In the genomic region with DNA sequence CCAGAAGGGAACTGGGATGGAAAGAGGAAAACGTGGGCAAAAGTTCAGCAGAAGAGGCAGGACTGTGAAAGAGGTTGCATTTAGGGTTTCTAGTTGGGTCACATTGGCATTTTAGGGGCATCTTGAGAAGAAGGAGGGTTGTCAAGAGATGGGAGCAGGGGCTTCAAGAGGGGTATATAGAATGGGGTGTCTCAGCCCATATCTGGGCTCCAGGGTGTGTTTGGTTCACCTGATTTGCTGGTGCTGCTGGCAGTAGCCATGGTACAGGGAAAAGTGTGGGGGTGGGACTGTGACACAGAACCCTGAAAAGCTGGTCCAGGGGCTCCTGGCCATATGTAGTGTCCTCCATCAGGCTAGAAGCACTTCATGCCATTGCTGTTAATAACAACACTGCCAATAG, we compare ENCODE assay signal across 11 cellular contexts. TPM values are rescaled to one million over a fixed set of nuclear protein-coding genes. Genes with fewer than 3 reads are reported as not detected.
DNase-seq lines count a peak whose midpoint lies in the region; ATAC-seq and TF ChIP-seq lines count a peak whose summit lies in the region.
"Had no signal": no experiment of that assay in that cellular context is flagged by ENCODE, and none has a peak within 500 bp of the region (broad histone marks: within the 10 kb centered on the region; RNA-seq: fewer than 3 reads in every experiment).

No MANE protein-coding gene starts in this region.

- H3K27me3 Mint-ChIP-seq in activated T-cell treated with anti-CD3 and anti-CD28 coated beads, Interleukin-2, amount 50 U/mL, for 24 hours = no peaks in the 10 kb centered on the region
- H3K27me3 Mint-ChIP-seq in activated CD4-positive, alpha-beta memory T cell treated with anti-CD3 and anti-CD28 coated beads for 36 hours = no peaks in the 10 kb centered on the region
- H3K27me3 Mint-ChIP-seq in endothelial cell (ENCODE audit: unreplicated experiment) = peaks cover 17% of the 10 kb centered on the region
- no peaks in the 10 kb centered on the region for H3K27me3 Mint-ChIP-seq in stimulated activated naive B cell treated with anti-CD40 and anti-IgM and Interleukin-4, amounts not matched to agents 10 μg/mL and 1 μg/mL and 100 μg/mL, for 72 hours

- TF ChIP-seq CTCF in endothelial cell (IDR thresholded peaks at IDR 0.05; ENCODE audit: unreplicated experiment) (no peak), ovary (IDR thresholded peaks at IDR 0.05) (no peak)

- no peak for TF ChIP-seq POLR2A in ovary (IDR thresholded peaks at IDR 0.05)

- H3K27ac ChIP-seq in ovary = no peak overlapping the region
- H3K27ac ChIP-seq: SJSA1 had no signal

- no peaks in the 10 kb centered on the region for H3K9me3 Mint-ChIP-seq in activated T-cell treated with anti-CD3 and anti-CD28 coated beads, Interleukin-2, amount 50 U/mL, for 24 hours
- H3K9me3 Mint-ChIP-seq in activated CD4-positive, alpha-beta memory T cell treated with anti-CD3 and anti-CD28 coated beads for 36 hours = no peaks in the 10 kb centered on the region
- H3K9me3 Mint-ChIP-seq in endothelial cell (ENCODE audit: unreplicated experiment) = no peaks in the 10 kb centered on the region
- H3K9me3 Mint-ChIP-seq in stimulated activated naive B cell treated with anti-CD40 and anti-IgM and Interleukin-4, amounts not matched to agents 10 μg/mL and 1 μg/mL and 100 μg/mL, for 72 hours = no peaks in the 10 kb centered on the region

- WGBS in ovary, 3 donors = 60 to 70% (median 70%) methylated on average over 1 of the region's 1 CpG

- no peaks in the 10 kb centered on the region for H3K36me3 ChIP-seq in ovary

- H3K27me3 ChIP-seq in ovary = no peaks in the 10 kb centered on the region
- H3K27me3 ChIP-seq: body of pancreas, SJSA1 had no signal

- intact Hi-C loops in activated CD4-positive, alpha-beta memory T cell treated with anti-CD3 and anti-CD28 coated beads for 36 hours (cut with micrococcal nuclease) = no loop called here
- intact Hi-C loops in ovary (cut with DNase I) = no loop called here

- H3K4me3 ChIP-seq in ovary = no peak overlapping the region
- H3K4me3 ChIP-seq: body of pancreas, SJSA1 had no signal

- no peak for ATAC-seq in stimulated activated naive B cell treated with anti-CD40 and anti-IgM and Interleukin-4, amounts not matched to agents 10 μg/mL and 1 μg/mL and 100 μg/mL, for 72 hours (replicated peaks)
- ATAC-seq: body of pancreas had no signal

- H3K4me1 Mint-ChIP-seq in activated T-cell treated with anti-CD3 and anti-CD28 coated beads, Interleukin-2, amount 50 U/mL, for 24 hours (ENCODE audit: low read depth) = peaks cover 31% of the 10 kb centered on the region
- H3K4me1 Mint-ChIP-seq in activated CD4-positive, alpha-beta memory T cell treated with anti-CD3 and anti-CD28 coated beads for 36 hours (ENCODE audit: low read depth) = peaks cover 35% of the 10 kb centered on the region
- peaks cover 8% of the 10 kb centered on the region for H3K4me1 Mint-ChIP-seq in endothelial cell (ENCODE audit: unreplicated experiment)
- H3K4me1 Mint-ChIP-seq in stimulated activated naive B cell treated with anti-CD40 and anti-IgM and Interleukin-4, amounts not matched to agents 10 μg/mL and 1 μg/mL and 100 μg/mL, for 72 hours = peaks cover 26 to 47% of the 10 kb centered on the region in 2 donors

- H3K27ac Mint-ChIP-seq in activated T-cell treated with anti-CD3 and anti-CD28 coated beads, Interleukin-2, amount 50 U/mL, for 24 hours = peak overlapping the region; percentile 91
- H3K27ac Mint-ChIP-seq in activated CD4-positive, alpha-beta memory T cell treated with anti-CD3 and anti-CD28 coated beads for 36 hours = peak overlapping the region; percentile 87
- no peak overlapping the region for H3K27ac Mint-ChIP-seq in endothelial cell (ENCODE audit: unreplicated experiment)
- H3K27ac Mint-ChIP-seq in stimulated activated naive B cell treated with anti-CD40 and anti-IgM and Interleukin-4, amounts not matched to agents 10 μg/mL and 1 μg/mL and 100 μg/mL, for 72 hours = peak overlapping the region; percentile 88

- no peaks in the 10 kb centered on the region for H3K9me3 ChIP-seq in ovary
- H3K9me3 ChIP-seq: body of pancreas, SJSA1 had no signal

- no peak for DNase-seq in activated T-cell treated with anti-CD3 and anti-CD28 coated beads, Interleukin-2, amount 50 U/mL, for 24 hours
- DNase-seq in activated T-cell treated with anti-CD3 and anti-CD28 coated beads for 4 hours (no peak), endothelial cell (ENCODE audit: low spot score) (no peak), SW 1271 (lab: John Stamatoyannopoulos, UW) (no peak), ovary (no peak), SKM-1 treated with dmso at 0.1 percent for 144 hours (lab: John Stamatoyannopoulos, UW; ENCODE audit: unreplicated experiment) (no peak)
- DNase-seq in activated CD4-positive, alpha-beta memory T cell treated with anti-CD3 and anti-CD28 coated beads for 36 hours = no peak
- no peak for DNase-seq in stimulated activated naive B cell treated with anti-CD40 and anti-IgM and Interleukin-4, amounts not matched to agents 10 μg/mL and 1 μg/mL and 100 μg/mL, for 72 hours
- DNase-seq: ACHN had no signal

- CTCF ChIA-PET in activated CD4-positive, alpha-beta memory T cell treated with anti-CD3 and anti-CD28 coated beads for 36 hours (lab: Charles Lee) = interaction anchor here (0.8 to 3.7 kb wide), 6 partner anchors 10 to 132 kb away, joined by 3 to 15 read pairs (median 4); a partner anchor contains a TSS

- peaks cover 43% of the 10 kb centered on the region for H3K36me3 Mint-ChIP-seq in activated T-cell treated with anti-CD3 and anti-CD28 coated beads, Interleukin-2, amount 50 U/mL, for 24 hours (ENCODE audit: low read depth)
- peaks cover 18% of the 10 kb centered on the region for H3K36me3 Mint-ChIP-seq in activated CD4-positive, alpha-beta memory T cell treated with anti-CD3 and anti-CD28 coated beads for 36 hours
- H3K36me3 Mint-ChIP-seq in endothelial cell (ENCODE audit: low read depth, unreplicated experiment) = peaks cover 3% of the 10 kb centered on the region
- peaks cover 33 to 50% of the 10 kb centered on the region in 2 donors for H3K36me3 Mint-ChIP-seq in stimulated activated naive B cell treated with anti-CD40 and anti-IgM and Interleukin-4, amounts not matched to agents 10 μg/mL and 1 μg/mL and 100 μg/mL, for 72 hours

- no peak for TF ChIP-seq EP300 in ovary (IDR thresholded peaks at IDR 0.05)

- peaks cover 13% of the 10 kb centered on the region for H3K4me1 ChIP-seq in ovary (ENCODE audit: insufficient read depth)

- POLR2A ChIA-PET in activated CD4-positive, alpha-beta memory T cell treated with anti-CD3 and anti-CD28 coated beads for 36 hours (lab: Charles Lee) = interaction anchor here (3.2 kb wide), 1 partner anchor 32 kb away, joined by 15 read pairs; a partner anchor contains a TSS

- peak overlapping the region; percentile 77 for H3K4me3 Mint-ChIP-seq in activated T-cell treated with anti-CD3 and anti-CD28 coated beads, Interleukin-2, amount 50 U/mL, for 24 hours
- H3K4me3 Mint-ChIP-seq in activated CD4-positive, alpha-beta memory T cell treated with anti-CD3 and anti-CD28 coated beads for 36 hours = peak overlapping the region; percentile 81
- peak overlapping the region; percentile 24 for H3K4me3 Mint-ChIP-seq in endothelial cell (ENCODE audit: unreplicated experiment)
- peak overlapping the region in 1 of 2 donors; percentile 78 for H3K4me3 Mint-ChIP-seq in stimulated activated naive B cell treated with anti-CD40 and anti-IgM and Interleukin-4, amounts not matched to agents 10 μg/mL and 1 μg/mL and 100 μg/mL, for 72 hours

RNA-seq across cellular contexts. Expression of a gene that starts 22.5 kb away (rescaled TPM):
- 10 to 100 TPM; 22.5 to 23.8 TPM for total RNA-seq in activated CD4-positive, alpha-beta memory T cell treated with anti-CD3 and anti-CD28 coated beads for 36 hours
- 3.9 TPM for total RNA-seq in endothelial cell (ENCODE audit: unreplicated experiment)
- 10 to 100 TPM in 3 of 7 donors, 1 to 10 TPM in 4; 7.8 to 12.2 (median 9.9) TPM for total RNA-seq in ovary
- polyA plus RNA-seq in ovary = 1 to 10 TPM; 2.4 to 5.7 TPM

RNA-seq across cellular contexts. Expression of a gene that starts 32.8 kb away (rescaled TPM):
- total RNA-seq in activated CD4-positive, alpha-beta memory T cell treated with anti-CD3 and anti-CD28 coated beads for 36 hours = 10 to 100 TPM; 14.9 to 19.1 TPM
- total RNA-seq in endothelial cell (ENCODE audit: unreplicated experiment) = 28.0 TPM
- total RNA-seq in ovary = 10 to 100 TPM; 16.5 to 63.2 (median 48.9) TPM
- polyA plus RNA-seq in ovary = 10 to 100 TPM; 12.8 to 13.6 TPM

RNA-seq across cellular contexts. Expression of a gene that starts 33.4 kb away (rescaled TPM):
- 10 to 100 TPM; 22.6 to 23.3 TPM for total RNA-seq in activated CD4-positive, alpha-beta memory T cell treated with anti-CD3 and anti-CD28 coated beads for 36 hours
- total RNA-seq in endothelial cell (ENCODE audit: unreplicated experiment) = not detected
- under 1 TPM; 0.31 to 0.89 (median 0.57) TPM for total RNA-seq in ovary
- polyA plus RNA-seq in ovary = under 1 TPM; 0.22 to 0.70 TPM

RNA-seq across cellular contexts. Expression of a gene that starts 53.5 kb away (rescaled TPM):
- total RNA-seq in activated CD4-positive, alpha-beta memory T cell treated with anti-CD3 and anti-CD28 coated beads for 36 hours = 10 to 100 TPM; 23.7 to 26.9 TPM
- total RNA-seq in endothelial cell (ENCODE audit: unreplicated experiment) (not detected), ovary (10 to 100 TPM; 10.1 to 70.9 (median 16.1) TPM)
- 10 to 100 TPM; 21.8 to 34.4 TPM for polyA plus RNA-seq in ovary

Comparison
In these comparisons a context has a peak if more than half of its experiments do, and no peak if none do; other contexts are left out.
1. RNA of a gene that starts 33.4 kb away (total RNA-seq): 22.6 to 23.3 TPM in activated CD4-positive, alpha-beta memory T cell treated with anti-CD3 and anti-CD28 coated beads for 36 hours; 0.31 to 0.89 TPM in ovary and not detected in endothelial cell (single experiment); every median in the first group is over 10 times any median in the second.